11 cellular contexts compared by ENCODE assay signal in genomic region chr14:75257241-75257640, GRCh38. TPM values are rescaled to one million over a fixed set of nuclear protein-coding genes. Genes with fewer than 3 reads are reported as not detected.
DNase-seq lines count a peak whose midpoint lies in the region; ATAC-seq and TF ChIP-seq lines count a peak whose summit lies in the region.
"Had no signal": no experiment of that assay in that cellular context is flagged by ENCODE, and none has a peak within 500 bp of the region (broad histone marks: within the 10 kb centered on the region; RNA-seq: fewer than 3 reads in every experiment).

No MANE protein-coding gene starts in this region.

- no peaks in the 10 kb centered on the region for H3K9me3 ChIP-seq in sigmoid colon

- CTCF ChIA-PET in RWPE1 (lab: Yijun Ruan, JAX), result interaction anchor here (0.7 kb wide), 1 partner anchor 66 kb away, joined by 4 read pairs; no protein-coding TSS in a partner anchor
- CTCF ChIA-PET in GM10248 (lab: Yijun Ruan, JAX), result interaction anchor here (1.1 to 1.9 kb wide), 2 partner anchors 10 to 18 kb away, joined by 3 to 7 read pairs; no protein-coding TSS in a partner anchor

- POLR2A ChIA-PET in RWPE1 (lab: Yijun Ruan, JAX; ENCODE audit: low non-redundant PET) (no interaction called here), GM10248 (lab: Yijun Ruan, JAX) (no interaction called here)

- WGBS in sigmoid colon, 2 donors, result 81 to 88% methylated on average over 3 of the region's 3 CpGs

- TF ChIP-seq CTCF in RWPE1 (conservative IDR thresholded peaks at IDR 0.05; ENCODE audit: low read depth) (no peak), fibroblast of mammary gland (conservative IDR thresholded peaks at IDR 0.05; ENCODE audit: control insufficient read depth, insufficient read depth, low read depth, low read length) (no peak), sigmoid colon (IDR thresholded peaks at IDR 0.05) (no peak), GM10248 (IDR thresholded peaks at IDR 0.05; ENCODE audit: control extremely low read depth, extremely low read depth, low read depth, missing control alignments) (no peak)

- H3K27ac ChIP-seq in RWPE1 (peak overlapping the region; percentile 99), sigmoid colon (peak overlapping the region in 3 of 4 donors; percentile 87 to 98 (median 92))

- no peaks in the 10 kb centered on the region for H3K27me3 ChIP-seq in sigmoid colon

- H3K4me3 ChIP-seq in fibroblast of mammary gland (ENCODE audit: control insufficient read depth, low read depth, low read length) (no peak overlapping the region), sigmoid colon (no peak overlapping the region)

- ATAC-seq in HG03520 (IDR thresholded peaks at IDR 0.05; ENCODE audit: unreplicated experiment) (no peak), GM21786 (IDR thresholded peaks at IDR 0.05; ENCODE audit: unreplicated experiment) (no peak)

- intact Hi-C loops in sigmoid colon (cut with DNase I), result loop anchor here (5.0 kb wide), 1 partner anchor 125 kb away; no protein-coding TSS in a partner anchor

- H3K36me3 ChIP-seq in sigmoid colon, result no peaks in the 10 kb centered on the region

- TF ChIP-seq EP300 in sigmoid colon (IDR thresholded peaks at IDR 0.05), result no peak

- DNase-seq in Daoy (ENCODE audit: low read depth) (peak; percentile 60), RWPE1 (ENCODE audit: low spot score) (peak; percentile 74), fibroblast of mammary gland (ENCODE audit: low read depth) (peak; percentile 56), sigmoid colon (no peak), GM10248 (ENCODE audit: extremely low spot score) (no peak), OCI-M2 (lab: John Stamatoyannopoulos, UW; ENCODE audit: unreplicated experiment) (no peak)
- DNase-seq: activated CD8-positive, alpha-beta memory T cell treated with anti-CD3 and anti-CD28 coated beads, Interleukin-2, amount 50 U/mL, for 48 hours; NCI-H187 treated with DMSO at 0.1 percent for 48 hours; SHP77 had no signal

- TF ChIP-seq POLR2A in sigmoid colon (IDR thresholded peaks at IDR 0.05), result no peak

- peaks cover 0 to 23% (median 14%) of the 10 kb centered on the region in 4 donors for H3K4me1 ChIP-seq in sigmoid colon

RNA-seq across cellular contexts. Expression of gene FOS, which starts 21.4 kb away (rescaled TPM):
- 8.8 and 9.1 TPM in 2 replicates for total RNA-seq in Daoy (2014; rRNA removed; shearing (Covaris generic))
- total RNA-seq in sigmoid colon, result 1,000 to 10,000 TPM in 1 of 4 donors, 100 to 1,000 TPM in 3; 172 to 1,048 (median 650) TPM
- 100 to 1,000 TPM; 108 to 374 (median 306) TPM for polyA plus RNA-seq in sigmoid colon

Comparison
In these comparisons a context has a peak if more than half of its experiments do, and no peak if none do; other contexts are left out.
1. DNase-seq: peak in Daoy (single experiment), RWPE1 (single experiment) and fibroblast of mammary gland (single experiment); none in sigmoid colon (single experiment), GM10248 (single experiment) and OCI-M2 (single experiment).
2. RNA of gene FOS, which starts 21.4 kb away (total RNA-seq): 172 to 1,048 TPM in sigmoid colon; 8.8 to 9.1 TPM in Daoy; every median in the first group is over 10 times any median in the second.